In genomic region chr19:48051345-48052033, GRCh38 we compare ENCODE assay signal across 36 cellular contexts. TPM values are rescaled to one million over a fixed set of nuclear protein-coding genes. Genes with fewer than 3 reads are reported as not detected.
"Had no signal": no experiment of that assay in that cellular context is flagged by ENCODE, and none has a peak within 500 bp of the region (broad histone marks: within the 10 kb centered on the region; RNA-seq: fewer than 3 reads in every experiment).

No MANE protein-coding gene starts in this region.

- H3K27me3 Mint-ChIP-seq: activated CD4-positive, alpha-beta T cell treated with anti-CD3 and anti-CD28 coated beads, Interleukin-2, amount 10 ng/mL, durations not matched to agents 7 days and 5 days; activated naive CD4-positive, alpha-beta T cell treated with anti-CD3 and anti-CD28 coated beads, Interleukin-2, amount 10 ng/mL, durations not matched to agents 7 days and 5 days had no signal

- H3K27ac ChIP-seq: breast epithelium, colonic mucosa, Peyer's patch, RWPE1, SJCRH30, VCaP had no signal

- H3K9me3 ChIP-seq: breast epithelium, colonic mucosa, Peyer's patch, SJCRH30, SK-N-SH had no signal

- H3K27ac Mint-ChIP-seq: activated CD4-positive, alpha-beta memory T cell treated with anti-CD3 and anti-CD28 coated beads, Interleukin-2, amount 10 ng/mL, durations not matched to agents 7 days and 5 days; activated CD4-positive, alpha-beta T cell treated with anti-CD3 and anti-CD28 coated beads, Interleukin-2, amount 10 ng/mL, durations not matched to agents 7 days and 5 days; activated naive CD4-positive, alpha-beta T cell treated with anti-CD3 and anti-CD28 coated beads, Interleukin-2, amount 10 ng/mL, durations not matched to agents 7 days and 5 days; activated naive CD8-positive, alpha-beta T cell treated with anti-CD3 and anti-CD28 coated beads for 36 hours; activated T-cell treated with anti-CD3 and anti-CD28 coated beads, Interleukin-2, amount 50 U/mL, for 72 hours; activated T-helper 2 cell treated with anti-CD3 and anti-CD28 coated beads, Interferon-gamma antibody, Interleukin-2, Interleukin-4, amounts not matched to agents 10 μg/mL and 5 μg/mL and 100 μg/mL, durations not matched to agents 14 hours and 24 hours and 36 hours had no signal

- ATAC-seq: activated T-cell treated with anti-CD3 and anti-CD28 coated beads, Interleukin-2, amount 50 U/mL, for 72 hours had no signal

- H3K9me3 Mint-ChIP-seq: activated naive CD4-positive, alpha-beta T cell treated with anti-CD3 and anti-CD28 coated beads, Interleukin-2, amount 10 ng/mL, durations not matched to agents 7 days and 5 days; activated T-helper 2 cell treated with anti-CD3 and anti-CD28 coated beads, Interferon-gamma antibody, Interleukin-2, Interleukin-4, amounts not matched to agents 10 μg/mL and 5 μg/mL and 100 μg/mL, durations not matched to agents 14 hours and 24 hours and 36 hours had no signal

- H3K36me3 Mint-ChIP-seq: activated naive CD4-positive, alpha-beta T cell treated with anti-CD3 and anti-CD28 coated beads, Interleukin-2, amount 10 ng/mL, durations not matched to agents 7 days and 5 days; activated naive CD8-positive, alpha-beta T cell treated with anti-CD3 and anti-CD28 coated beads for 36 hours had no signal

- H3K4me3 ChIP-seq: breast epithelium, colonic mucosa, Peyer's patch, SJCRH30 had no signal

- H3K4me1 ChIP-seq: breast epithelium, colonic mucosa, Peyer's patch, SJCRH30 had no signal

- H3K4me1 Mint-ChIP-seq: activated CD4-positive, alpha-beta memory T cell treated with anti-CD3 and anti-CD28 coated beads, Interleukin-2, amount 10 ng/mL, durations not matched to agents 7 days and 5 days; activated CD4-positive, alpha-beta T cell treated with anti-CD3 and anti-CD28 coated beads, Interleukin-2, amount 10 ng/mL, durations not matched to agents 7 days and 5 days; activated naive CD4-positive, alpha-beta T cell treated with anti-CD3 and anti-CD28 coated beads, Interleukin-2, amount 10 ng/mL, durations not matched to agents 7 days and 5 days; activated naive CD8-positive, alpha-beta T cell treated with anti-CD3 and anti-CD28 coated beads for 36 hours had no signal

- DNase-seq: activated CD4-positive, alpha-beta memory T cell treated with anti-CD3 and anti-CD28 coated beads, Interleukin-2, amount 10 ng/mL, durations not matched to agents 7 days and 5 days; activated CD4-positive, alpha-beta T cell treated with anti-CD3 and anti-CD28 coated beads, Interleukin-2, amount 10 ng/mL, durations not matched to agents 7 days and 5 days; activated CD4-positive, CD25-positive, alpha-beta regulatory T cell; activated gamma-delta T cell treated with Interleukin-2 at 50 U/mL for 16 hours; activated naive CD4-positive, alpha-beta T cell treated with anti-CD3 and anti-CD28 coated beads, Interleukin-2, amount 10 ng/mL, durations not matched to agents 7 days and 5 days; activated naive CD8-positive, alpha-beta T cell treated with anti-CD3 and anti-CD28 coated beads for 36 hours; activated T-cell treated with anti-CD3 and anti-CD28 coated beads for 4 hours; activated T-cell treated with anti-CD3 and anti-CD28 coated beads, Interleukin-2, amount 50 U/mL, for 72 hours; anterior cingulate cortex; caudate nucleus; colonic mucosa; Kasumi-1; NCI-H1092 treated with DMSO at 0.1 percent for 48 hours; NCI-H1417 treated with DMSO at 0.1 percent for 48 hours; NCI-H1694; NCI-H2029; NCI-H2107; NCI-H2171 treated with DMSO at 0.1 percent for 48 hours; NCI-H226; NCI-H526; NCI-H774; Peyer's patch; Right ventricle myocardium superior; SJCRH30; SK-N-SH; T-helper 1 cell had no signal

- H3K4me3 Mint-ChIP-seq: activated CD4-positive, alpha-beta memory T cell treated with anti-CD3 and anti-CD28 coated beads, Interleukin-2, amount 10 ng/mL, durations not matched to agents 7 days and 5 days; activated CD4-positive, alpha-beta T cell treated with anti-CD3 and anti-CD28 coated beads, Interleukin-2, amount 10 ng/mL, durations not matched to agents 7 days and 5 days; activated naive CD4-positive, alpha-beta T cell treated with anti-CD3 and anti-CD28 coated beads, Interleukin-2, amount 10 ng/mL, durations not matched to agents 7 days and 5 days; activated naive CD8-positive, alpha-beta T cell treated with anti-CD3 and anti-CD28 coated beads for 36 hours; activated T-cell treated with anti-CD3 and anti-CD28 coated beads, Interleukin-2, amount 50 U/mL, for 72 hours had no signal

- H3K4me2 ChIP-seq: SK-N-SH had no signal

RNA-seq across cellular contexts. Expression of gene CABP5, which starts 7.6 kb away (rescaled TPM):
- total RNA-seq: activated CD4-positive, alpha-beta memory T cell treated with anti-CD3 and anti-CD28 coated beads, Interleukin-2, amount 10 ng/mL, durations not matched to agents 7 days and 5 days; activated CD4-positive, alpha-beta T cell treated with anti-CD3 and anti-CD28 coated beads, Interleukin-2, amount 10 ng/mL, durations not matched to agents 7 days and 5 days; activated CD8-positive, alpha-beta memory T cell treated with anti-CD3 and anti-CD28 coated beads for 36 hours; activated naive CD8-positive, alpha-beta T cell treated with anti-CD3 and anti-CD28 coated beads for 36 hours; activated T-cell treated with anti-CD3 and anti-CD28 coated beads, Interleukin-2, amount 50 U/mL, for 72 hours; activated T-helper 2 cell treated with anti-CD3 and anti-CD28 coated beads, Interferon-gamma antibody, Interleukin-2, Interleukin-4, amounts not matched to agents 10 μg/mL and 5 μg/mL and 100 μg/mL, durations not matched to agents 14 hours and 24 hours and 36 hours; breast epithelium; cerebellum; colonic mucosa; NCI-H460; OCI-LY7; Peyer's patch; Right ventricle myocardium superior; SJCRH30; T-helper 2 cell treated with Interferon-gamma antibody and Interleukin-4, amounts not matched to agents 100 ng/mL and 5 ng/mL, for 36 hours had no signal
- polyA plus RNA-seq: adipose tissue, SK-N-SH had no signal

RNA-seq across cellular contexts. Expression of gene ELSPBP1, which starts 57.1 kb away (rescaled TPM):
- total RNA-seq: activated CD4-positive, alpha-beta memory T cell treated with anti-CD3 and anti-CD28 coated beads, Interleukin-2, amount 10 ng/mL, durations not matched to agents 7 days and 5 days; activated CD4-positive, alpha-beta T cell treated with anti-CD3 and anti-CD28 coated beads, Interleukin-2, amount 10 ng/mL, durations not matched to agents 7 days and 5 days; activated CD8-positive, alpha-beta memory T cell treated with anti-CD3 and anti-CD28 coated beads for 36 hours; activated naive CD8-positive, alpha-beta T cell treated with anti-CD3 and anti-CD28 coated beads for 36 hours; activated T-cell treated with anti-CD3 and anti-CD28 coated beads, Interleukin-2, amount 50 U/mL, for 72 hours; activated T-helper 2 cell treated with anti-CD3 and anti-CD28 coated beads, Interferon-gamma antibody, Interleukin-2, Interleukin-4, amounts not matched to agents 10 μg/mL and 5 μg/mL and 100 μg/mL, durations not matched to agents 14 hours and 24 hours and 36 hours; breast epithelium; cerebellum; colonic mucosa; NCI-H460; OCI-LY7; Peyer's patch; Right ventricle myocardium superior; SJCRH30; T-helper 2 cell treated with Interferon-gamma antibody and Interleukin-4, amounts not matched to agents 100 ng/mL and 5 ng/mL, for 36 hours had no signal
- polyA plus RNA-seq: adipose tissue, SK-N-SH had no signal

RNA-seq across cellular contexts. Expression of gene BSPH1, which starts 59.5 kb away (rescaled TPM):
- total RNA-seq: activated CD4-positive, alpha-beta memory T cell treated with anti-CD3 and anti-CD28 coated beads, Interleukin-2, amount 10 ng/mL, durations not matched to agents 7 days and 5 days; activated CD4-positive, alpha-beta T cell treated with anti-CD3 and anti-CD28 coated beads, Interleukin-2, amount 10 ng/mL, durations not matched to agents 7 days and 5 days; activated CD8-positive, alpha-beta memory T cell treated with anti-CD3 and anti-CD28 coated beads for 36 hours; activated naive CD8-positive, alpha-beta T cell treated with anti-CD3 and anti-CD28 coated beads for 36 hours; activated T-cell treated with anti-CD3 and anti-CD28 coated beads, Interleukin-2, amount 50 U/mL, for 72 hours; activated T-helper 2 cell treated with anti-CD3 and anti-CD28 coated beads, Interferon-gamma antibody, Interleukin-2, Interleukin-4, amounts not matched to agents 10 μg/mL and 5 μg/mL and 100 μg/mL, durations not matched to agents 14 hours and 24 hours and 36 hours; breast epithelium; cerebellum; colonic mucosa; NCI-H460; OCI-LY7; Peyer's patch; Right ventricle myocardium superior; SJCRH30; T-helper 2 cell treated with Interferon-gamma antibody and Interleukin-4, amounts not matched to agents 100 ng/mL and 5 ng/mL, for 36 hours had no signal
- polyA plus RNA-seq: adipose tissue, SK-N-SH had no signal
